19 cellular contexts compared by ENCODE assay signal in genomic region chr3:66028457-66028856, GRCh38.
"Had no signal": no experiment of that assay in that cellular context is flagged by ENCODE, and none has a peak within 500 bp of the region (broad histone marks: within the 10 kb centered on the region; RNA-seq: fewer than 3 reads in every experiment).

No MANE protein-coding gene starts in this region.

- H3K27ac ChIP-seq: heart left ventricle, left lung, lower lobe of right lung, parathyroid adenoma, psoas muscle, right lobe of liver, testis, tibial nerve had no signal

- H3K27ac Mint-ChIP-seq: naive B cell; nephron; stimulated activated effector memory CD8-positive, alpha-beta T cell treated with anti-CD3 and anti-CD28 coated beads, Interleukin-12 subunit alpha, Interleukin-12 subunit beta, amount 100 ng/mL, for 72 hours; stimulated activated naive CD8-positive, alpha-beta T cell treated with anti-CD3 and anti-CD28 coated beads, Interleukin-15, Interleukin-2, amounts not matched to agents 100 ng/mL and 50 ng/mL, for 24 hours had no signal

- H3K36me3 ChIP-seq: heart left ventricle, left lung, lower lobe of right lung, right lobe of liver, tibial nerve had no signal

- H3K4me3 ChIP-seq: heart left ventricle, left lung, lower lobe of right lung, psoas muscle, right lobe of liver, testis, tibial nerve had no signal

- H3K4me1 ChIP-seq: parathyroid adenoma, testis, tibial nerve had no signal

- H3K9ac ChIP-seq: parathyroid adenoma had no signal

- ATAC-seq: right lobe of liver; stimulated activated effector memory CD8-positive, alpha-beta T cell treated with anti-CD3 and anti-CD28 coated beads, Interleukin-12 subunit alpha, Interleukin-12 subunit beta, amount 100 ng/mL, for 72 hours had no signal

- H3K36me3 Mint-ChIP-seq: naive B cell; stimulated activated effector memory CD8-positive, alpha-beta T cell treated with anti-CD3 and anti-CD28 coated beads, Interleukin-12 subunit alpha, Interleukin-12 subunit beta, amount 100 ng/mL, for 72 hours had no signal

- H3K4me3 Mint-ChIP-seq: naive B cell; nephron; stimulated activated effector memory CD8-positive, alpha-beta T cell treated with anti-CD3 and anti-CD28 coated beads, Interleukin-12 subunit alpha, Interleukin-12 subunit beta, amount 100 ng/mL, for 72 hours; stimulated activated naive CD8-positive, alpha-beta T cell treated with anti-CD3 and anti-CD28 coated beads, Interleukin-15, Interleukin-2, amounts not matched to agents 100 ng/mL and 50 ng/mL, for 24 hours had no signal

- H3K27me3 ChIP-seq: heart left ventricle, left lung, right lobe of liver, testis, tibial nerve had no signal

- H2AFZ ChIP-seq: parathyroid adenoma had no signal

- H3K9me3 Mint-ChIP-seq: nephron; stimulated activated effector memory CD8-positive, alpha-beta T cell treated with anti-CD3 and anti-CD28 coated beads, Interleukin-12 subunit alpha, Interleukin-12 subunit beta, amount 100 ng/mL, for 72 hours had no signal

- DNase-seq: effector memory CD4-positive, alpha-beta T cell; foreskin melanocyte; heart left ventricle; hypothalamus; left lung; lower lobe of right lung; mesendoderm; naive B cell; psoas muscle; retina; right lobe of liver; stimulated activated CD4-positive, alpha-beta T cell treated with anti-CD3 and anti-CD28 coated beads, Interleukin-4, amount 100 ng/mL, for 1 hour; stimulated activated CD8-positive, alpha-beta memory T cell treated with anti-CD3 and anti-CD28 coated beads, Interleukin-4, amount 100 ng/mL, for 48 hours; testis had no signal

- H3K9me3 ChIP-seq: heart left ventricle, left lung, lower lobe of right lung, psoas muscle, right lobe of liver, testis, tibial nerve had no signal

- H3K4me1 Mint-ChIP-seq: naive B cell; stimulated activated effector memory CD8-positive, alpha-beta T cell treated with anti-CD3 and anti-CD28 coated beads, Interleukin-12 subunit alpha, Interleukin-12 subunit beta, amount 100 ng/mL, for 72 hours had no signal
